In genomic region chr3:143235614-143236204, GRCh38 we compare ENCODE assay signal across 20 cellular contexts.
"Had no signal": no experiment of that assay in that cellular context is flagged by ENCODE, and none has a peak within 500 bp of the region (broad histone marks: within the 10 kb centered on the region; RNA-seq: fewer than 3 reads in every experiment).

No MANE protein-coding gene starts in this region.

- H3K27me3 ChIP-seq: gastrocnemius medialis, left lung, spleen, suprapubic skin, transverse colon, upper lobe of right lung, uterus had no signal

- H3K4me3 ChIP-seq: coronary artery, gastrocnemius medialis, left lung, psoas muscle, skin epidermis, spleen, suprapubic skin, transverse colon, upper lobe of right lung, uterus had no signal

- H3K36me3 ChIP-seq: gastrocnemius medialis, left lung, spleen, suprapubic skin, transverse colon, upper lobe of right lung, uterus had no signal

- H3K9me3 ChIP-seq: gastrocnemius medialis, left lung, psoas muscle, spleen, suprapubic skin, transverse colon, upper lobe of right lung, uterus had no signal

- H3K27me3 Mint-ChIP-seq: stimulated activated memory B cell treated with anti-CD40 and anti-IgM and Interleukin-4, amounts not matched to agents 10 μg/mL and 1 μg/mL and 100 μg/mL, for 72 hours had no signal

- H3K27ac ChIP-seq: coronary artery, gastrocnemius medialis, left lung, psoas muscle, skin epidermis, suprapubic skin, transverse colon, upper lobe of right lung, uterus had no signal

- H3K4me3 Mint-ChIP-seq: nephron; stimulated activated memory B cell treated with anti-CD40 and anti-IgM and Interleukin-4, amounts not matched to agents 10 μg/mL and 1 μg/mL and 100 μg/mL, for 72 hours had no signal

- ATAC-seq: gastrocnemius medialis; left cardiac atrium; left lung; psoas muscle; right cardiac atrium; stimulated activated naive CD8-positive, alpha-beta T cell treated with anti-CD3 and anti-CD28 coated beads, Interleukin-15, Interleukin-2, amounts not matched to agents 100 U/mL and 50 U/mL, for 24 hours; upper lobe of right lung had no signal

- DNase-seq: dermis blood vessel endothelial cell; effector memory CD4-positive, alpha-beta T cell; gastrocnemius medialis; head of caudate nucleus; left cardiac atrium; left lung; nucleus accumbens; psoas muscle; right cardiac atrium; spleen; stimulated activated CD4-positive, alpha-beta T cell treated with anti-CD3 and anti-CD28 coated beads, Interleukin-4, amount 100 ng/mL, for 4 hours; stimulated activated naive CD8-positive, alpha-beta T cell treated with anti-CD3 and anti-CD28 coated beads, Interleukin-15, Interleukin-2, amounts not matched to agents 100 U/mL and 50 U/mL, for 24 hours; transverse colon; upper lobe of right lung; uterus had no signal

- H3K4me1 ChIP-seq: gastrocnemius medialis, left lung, psoas muscle, suprapubic skin, transverse colon, upper lobe of right lung, uterus had no signal
